ENCODE assay signal across 12 cellular contexts in genomic region chr15:86611392-86612040, GRCh38.
DNase-seq lines count a peak whose midpoint lies in the region; FAIRE-seq and TF ChIP-seq lines count a peak whose summit lies in the region.
"Had no signal": no experiment of that assay in that cellular context is flagged by ENCODE, and none has a peak within 500 bp of the region (broad histone marks: within the 10 kb centered on the region; RNA-seq: fewer than 3 reads in every experiment).

No MANE protein-coding gene starts in this region.

- DNase-seq in stimulated activated CD4-positive, alpha-beta T cell treated with anti-CD3 and anti-CD28 coated beads, Interleukin-1b, Interleukin-23, amount 100 ng/mL, for 48 hours = peak; percentile 22
- DNase-seq in stimulated activated CD4-positive, alpha-beta T cell treated with anti-CD3 and anti-CD28 coated beads, Interleukin-12 subunit alpha, Interleukin-12 subunit beta, amount 100 ng/mL, for 4 hours = no peak
- DNase-seq in T-helper 2 cell treated with Interferon-gamma antibody and Interleukin-4, amounts not matched to agents 5 μg/mL and 100 μg/mL, for 36 hours (ENCODE audit: low spot score) = peak; percentile 61
- DNase-seq in glomerular visceral epithelial cell (ENCODE audit: extremely low spot score) = peak; percentile 2
- DNase-seq in urothelium cell line (ENCODE audit: low spot score) = peak; percentile 64
- no peak for DNase-seq in esophagus squamous epithelium (lab: John Stamatoyannopoulos, UW)
- no peak for DNase-seq in NCI-H510A treated with DMSO at 0.1 percent for 48 hours (lab: John Stamatoyannopoulos, UW)
- DNase-seq in HUDEP-2 (lab: John Stamatoyannopoulos, UW; ENCODE audit: unreplicated experiment in 76 of 76) = no peak
- DNase-seq: NCI-H1930; stimulated activated naive CD4-positive, alpha-beta T cell treated with Interleukin-2 at 50 U/mL for 16 hours had no signal

- H3K9me3 Mint-ChIP-seq in T-helper 2 cell treated with Interferon-gamma antibody and Interleukin-4, amounts not matched to agents 5 μg/mL and 100 μg/mL, for 36 hours = peaks cover 13% of the 10 kb centered on the region

- peaks cover 57% of the 10 kb centered on the region for H3K4me1 Mint-ChIP-seq in T-helper 2 cell treated with Interferon-gamma antibody and Interleukin-4, amounts not matched to agents 5 μg/mL and 100 μg/mL, for 36 hours (ENCODE audit: low read depth)

- peaks cover 15% of the 10 kb centered on the region for H3K36me3 Mint-ChIP-seq in T-helper 2 cell treated with Interferon-gamma antibody and Interleukin-4, amounts not matched to agents 5 μg/mL and 100 μg/mL, for 36 hours (ENCODE audit: low read depth)

- no peaks in the 10 kb centered on the region for H3K9me3 ChIP-seq in esophagus squamous epithelium

- TF ChIP-seq CTCF in esophagus squamous epithelium (IDR thresholded peaks at IDR 0.05) = no peak

- no peak for TF ChIP-seq POLR2A in esophagus squamous epithelium (IDR thresholded peaks at IDR 0.05)

- no peak for FAIRE-seq in urothelium cell line (lab: Jason Lieb, UNC)
- FAIRE-seq: GM19239, islet of Langerhans had no signal

- no peak overlapping the region for H3K27ac ChIP-seq in esophagus squamous epithelium

- H3K36me3 ChIP-seq in esophagus squamous epithelium = no peaks in the 10 kb centered on the region

- H3K4me1 ChIP-seq in esophagus squamous epithelium = peaks cover 0 to 3% (median 0%) of the 10 kb centered on the region in 3 donors

- H3K27ac Mint-ChIP-seq in T-helper 2 cell treated with Interferon-gamma antibody and Interleukin-4, amounts not matched to agents 5 μg/mL and 100 μg/mL, for 36 hours = peak overlapping the region; percentile 91

- WGBS in esophagus squamous epithelium, 2 donors = 16 to 22% methylated on average over 2 of the region's 2 CpGs

- peak overlapping the region; percentile 45 for H3K4me3 Mint-ChIP-seq in T-helper 2 cell treated with Interferon-gamma antibody and Interleukin-4, amounts not matched to agents 5 μg/mL and 100 μg/mL, for 36 hours

- H3K27me3 Mint-ChIP-seq in T-helper 2 cell treated with Interferon-gamma antibody and Interleukin-4, amounts not matched to agents 5 μg/mL and 100 μg/mL, for 36 hours (ENCODE audit: low read depth) = peaks cover 6% of the 10 kb centered on the region

- no peak overlapping the region for H3K4me3 ChIP-seq in esophagus squamous epithelium

- no peaks in the 10 kb centered on the region for H3K27me3 ChIP-seq in esophagus squamous epithelium

- intact Hi-C loops in esophagus squamous epithelium (cut with DNase I) = no loop called here

Comparison
In these comparisons a context has a peak if more than half of its experiments do, and no peak if none do; other contexts are left out.
1. DNase-seq: peak in stimulated activated CD4-positive, alpha-beta T cell treated with anti-CD3 and anti-CD28 coated beads, Interleukin-1b, Interleukin-23, amount 100 ng/mL, for 48 hours (single experiment), T-helper 2 cell treated with Interferon-gamma antibody and Interleukin-4, amounts not matched to agents 5 μg/mL and 100 μg/mL, for 36 hours (single experiment), glomerular visceral epithelial cell (single experiment) and urothelium cell line (single experiment); none in stimulated activated CD4-positive, alpha-beta T cell treated with anti-CD3 and anti-CD28 coated beads, Interleukin-12 subunit alpha, Interleukin-12 subunit beta, amount 100 ng/mL, for 4 hours (single experiment), esophagus squamous epithelium (single experiment), NCI-H510A treated with DMSO at 0.1 percent for 48 hours (single experiment) and HUDEP-2 (0 of 76).